23 cellular contexts compared by ENCODE assay signal in the genomic region with DNA sequence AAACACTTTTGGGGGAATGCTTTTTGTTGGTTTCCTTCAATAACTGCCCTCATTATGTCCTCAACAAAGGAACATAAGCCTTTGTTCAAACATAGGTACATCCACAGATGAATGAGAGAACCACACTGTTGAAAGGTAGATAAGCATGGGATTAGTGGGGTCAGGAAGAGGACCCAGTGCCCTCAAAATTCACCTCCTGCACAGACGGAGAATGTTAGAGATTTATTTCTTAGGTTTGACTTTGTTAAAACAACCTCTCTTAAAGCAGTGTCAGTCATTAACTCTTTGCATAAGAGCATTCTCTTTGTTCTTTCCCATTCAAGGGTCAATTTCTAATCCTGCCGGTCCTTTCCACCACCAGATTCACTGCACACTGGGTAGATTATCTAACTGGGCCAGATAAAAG. TPM values are rescaled to one million over a fixed set of nuclear protein-coding genes. Genes with fewer than 3 reads are reported as not detected.
DNase-seq lines count a peak whose midpoint lies in the region; ATAC-seq and TF ChIP-seq lines count a peak whose summit lies in the region.
"Had no signal": no experiment of that assay in that cellular context is flagged by ENCODE, and none has a peak within 500 bp of the region (broad histone marks: within the 10 kb centered on the region; RNA-seq: fewer than 3 reads in every experiment).

No MANE protein-coding gene starts in this region.

- DNase-seq in NCI-H82 (lab: John Stamatoyannopoulos, UW) (peak; percentile 53), NCI-H82 treated with DMSO at 0.1 percent for 48 hours (lab: John Stamatoyannopoulos, UW; ENCODE audit: unreplicated experiment) (no peak), HAP-1 (ENCODE audit: low spot score in 2 of 2) (peak; percentile 54 to 95), NCI-H69 (lab: John Stamatoyannopoulos, UW) (peak; percentile 84), neural progenitor cell (ENCODE audit: low spot score) (peak; percentile 27)
- DNase-seq in activated CD8-positive, alpha-beta T cell treated with anti-CD3 and anti-CD28 coated beads, Interleukin-2, amount 10 ng/mL, durations not matched to agents 7 days and 5 days = no peak
- DNase-seq in activated naive CD8-positive, alpha-beta T cell treated with anti-CD3 and anti-CD28 coated beads, Interleukin-2, amount 50 U/mL, for 24 hours = no peak
- DNase-seq: CD4-positive, alpha-beta T cell; COR-L47; DMS 273 treated with DMSO at 0.1 percent for 48 hours; EL; GF-D8; HFFc6; KBM-7; MM.1S; NCI-H1048; NCI-H1694 treated with DMSO at 0.1 percent for 48 hours; NCI-H446; Peyer's patch; T-helper 1 cell had no signal

- no peak for TF ChIP-seq CTCF in neural progenitor cell (IDR thresholded peaks at IDR 0.05)

- peak overlapping the region; percentile 53 for H3K4me2 ChIP-seq in neural progenitor cell
- H3K4me2 ChIP-seq: BLaER1 had no signal

- H3K4me1 ChIP-seq in HAP-1 (peaks cover 10% of the 10 kb centered on the region), neural progenitor cell (peaks cover 34% of the 10 kb centered on the region)
- H3K4me1 ChIP-seq: BLaER1, Peyer's patch, SJSA1 had no signal

- no peak overlapping the region for H3K9ac ChIP-seq in neural progenitor cell
- H3K9ac ChIP-seq: BLaER1 had no signal

- peaks cover 2% of the 10 kb centered on the region for H3K9me3 Mint-ChIP-seq in neural progenitor cell
- H3K9me3 Mint-ChIP-seq in activated CD8-positive, alpha-beta T cell treated with anti-CD3 and anti-CD28 coated beads, Interleukin-2, amount 10 ng/mL, durations not matched to agents 7 days and 5 days (ENCODE audit: insufficient read depth) = no peaks in the 10 kb centered on the region
- H3K9me3 Mint-ChIP-seq in activated naive CD8-positive, alpha-beta T cell treated with anti-CD3 and anti-CD28 coated beads, Interleukin-2, amount 50 U/mL, for 24 hours = no peaks in the 10 kb centered on the region
- H3K9me3 Mint-ChIP-seq: CD4-positive, alpha-beta T cell; HFFc6 had no signal

- ATAC-seq in activated CD8-positive, alpha-beta T cell treated with anti-CD3 and anti-CD28 coated beads, Interleukin-2, amount 10 ng/mL, durations not matched to agents 7 days and 5 days = no peak
- no peak for ATAC-seq in activated naive CD8-positive, alpha-beta T cell treated with anti-CD3 and anti-CD28 coated beads, Interleukin-2, amount 50 U/mL, for 24 hours
- ATAC-seq: Right ventricle myocardium inferior had no signal

- no peaks in the 10 kb centered on the region for H3K36me3 Mint-ChIP-seq in neural progenitor cell
- H3K36me3 Mint-ChIP-seq in activated CD8-positive, alpha-beta T cell treated with anti-CD3 and anti-CD28 coated beads, Interleukin-2, amount 10 ng/mL, durations not matched to agents 7 days and 5 days (ENCODE audit: low read depth) = no peaks in the 10 kb centered on the region
- no peaks in the 10 kb centered on the region for H3K36me3 Mint-ChIP-seq in activated naive CD8-positive, alpha-beta T cell treated with anti-CD3 and anti-CD28 coated beads, Interleukin-2, amount 50 U/mL, for 24 hours (ENCODE audit: low read depth)

- H3K4me3 Mint-ChIP-seq in neural progenitor cell = no peak overlapping the region
- H3K4me3 Mint-ChIP-seq in activated CD8-positive, alpha-beta T cell treated with anti-CD3 and anti-CD28 coated beads, Interleukin-2, amount 10 ng/mL, durations not matched to agents 7 days and 5 days = no peak overlapping the region
- H3K4me3 Mint-ChIP-seq in activated naive CD8-positive, alpha-beta T cell treated with anti-CD3 and anti-CD28 coated beads, Interleukin-2, amount 50 U/mL, for 24 hours = no peak overlapping the region
- H3K4me3 Mint-ChIP-seq: CD4-positive, alpha-beta T cell; HFFc6 had no signal

- H3K79me2 ChIP-seq in neural progenitor cell (ENCODE audit: low read depth) = no peaks in the 10 kb centered on the region

- no peaks in the 10 kb centered on the region for H4K20me1 ChIP-seq in neural progenitor cell (ENCODE audit: low read depth)
- H4K20me1 ChIP-seq: BLaER1 had no signal

- POLR2A ChIA-PET in activated CD8-positive, alpha-beta T cell treated with anti-CD3 and anti-CD28 coated beads, Interleukin-2, amount 10 ng/mL, durations not matched to agents 7 days and 5 days (lab: Charles Lee) = no interaction called here

- H2AFZ ChIP-seq in neural progenitor cell (replicated peaks) = no peak overlapping the region

- no peak overlapping the region for H3K27ac Mint-ChIP-seq in neural progenitor cell
- H3K27ac Mint-ChIP-seq in activated CD8-positive, alpha-beta T cell treated with anti-CD3 and anti-CD28 coated beads, Interleukin-2, amount 10 ng/mL, durations not matched to agents 7 days and 5 days = no peak overlapping the region
- H3K27ac Mint-ChIP-seq in activated naive CD8-positive, alpha-beta T cell treated with anti-CD3 and anti-CD28 coated beads, Interleukin-2, amount 50 U/mL, for 24 hours = no peak overlapping the region
- H3K27ac Mint-ChIP-seq: CD4-positive, alpha-beta T cell; HFFc6 had no signal

- H3K36me3 ChIP-seq in HAP-1 (replicated peaks) = no peaks in the 10 kb centered on the region
- no peaks in the 10 kb centered on the region for H3K36me3 ChIP-seq in neural progenitor cell
- H3K36me3 ChIP-seq: BLaER1, Peyer's patch, SJSA1 had no signal

- H3K27me3 ChIP-seq in HAP-1 (ENCODE audit: low read depth) (peaks cover 51% of the 10 kb centered on the region), neural progenitor cell (no peaks in the 10 kb centered on the region)
- H3K27me3 ChIP-seq: BLaER1, Peyer's patch had no signal

- H3K27me3 Mint-ChIP-seq in neural progenitor cell (ENCODE audit: insufficient read depth, low read depth) = peaks cover 4% of the 10 kb centered on the region
- peaks cover 24% of the 10 kb centered on the region for H3K27me3 Mint-ChIP-seq in activated CD8-positive, alpha-beta T cell treated with anti-CD3 and anti-CD28 coated beads, Interleukin-2, amount 10 ng/mL, durations not matched to agents 7 days and 5 days (ENCODE audit: low read depth)
- H3K27me3 Mint-ChIP-seq in activated naive CD8-positive, alpha-beta T cell treated with anti-CD3 and anti-CD28 coated beads, Interleukin-2, amount 50 U/mL, for 24 hours = no peaks in the 10 kb centered on the region
- H3K27me3 Mint-ChIP-seq: CD4-positive, alpha-beta T cell had no signal

- H3K27ac ChIP-seq in neural progenitor cell = peak overlapping the region; percentile 23
- H3K27ac ChIP-seq: BLaER1, Peyer's patch, SJSA1 had no signal

- in situ Hi-C loops in HAP-1 (cut with MboI; ENCODE audit: low sequenced_read_pairs) = no loop called here

- H3K9me3 ChIP-seq in HAP-1 = peaks cover 2% of the 10 kb centered on the region; the same call in 1 of the 2 replicates
- H3K9me3 ChIP-seq in neural progenitor cell (ENCODE audit: low read depth) = no peaks in the 10 kb centered on the region
- H3K9me3 ChIP-seq: BLaER1, Peyer's patch, SJSA1 had no signal

- H3F3A ChIP-seq in neural progenitor cell (ENCODE audit: low read depth) = peaks cover 33% of the 10 kb centered on the region

- H3K4me3 ChIP-seq in HAP-1 (no peak overlapping the region), neural progenitor cell (peak overlapping the region; percentile 12)
- H3K4me3 ChIP-seq: BLaER1, Peyer's patch, SJSA1 had no signal

- CTCF ChIA-PET in activated CD8-positive, alpha-beta T cell treated with anti-CD3 and anti-CD28 coated beads, Interleukin-2, amount 10 ng/mL, durations not matched to agents 7 days and 5 days (lab: Charles Lee) = interaction anchor here (1.3 kb wide), 1 partner anchor 49 kb away, joined by 3 read pairs; no protein-coding TSS in a partner anchor

- no peaks in the 10 kb centered on the region for H3K4me1 Mint-ChIP-seq in neural progenitor cell
- no peaks in the 10 kb centered on the region for H3K4me1 Mint-ChIP-seq in activated CD8-positive, alpha-beta T cell treated with anti-CD3 and anti-CD28 coated beads, Interleukin-2, amount 10 ng/mL, durations not matched to agents 7 days and 5 days (ENCODE audit: low read depth)
- no peaks in the 10 kb centered on the region for H3K4me1 Mint-ChIP-seq in activated naive CD8-positive, alpha-beta T cell treated with anti-CD3 and anti-CD28 coated beads, Interleukin-2, amount 50 U/mL, for 24 hours

RNA-seq across cellular contexts. Expression of gene AMDHD1, which starts 6.7 kb away (rescaled TPM):
- 1.1 and 2.2 TPM in 2 replicates for total RNA-seq in neural progenitor cell (ENCODE audit: low replicate concordance)
- 1 to 10 TPM; 1.3 to 1.6 TPM for total RNA-seq in activated CD8-positive, alpha-beta T cell treated with anti-CD3 and anti-CD28 coated beads, Interleukin-2, amount 10 ng/mL, durations not matched to agents 7 days and 5 days

RNA-seq across cellular contexts. Expression of gene CCDC38, which starts 7.4 kb away (rescaled TPM):
- 0.12 and 0.13 TPM in 2 replicates for total RNA-seq in neural progenitor cell (ENCODE audit: low replicate concordance)
- total RNA-seq in activated CD8-positive, alpha-beta T cell treated with anti-CD3 and anti-CD28 coated beads, Interleukin-2, amount 10 ng/mL, durations not matched to agents 7 days and 5 days = not detected
- total RNA-seq: HFFc6, Peyer's patch, Right ventricle myocardium inferior had no signal

RNA-seq across cellular contexts. Expression of gene HAL, which starts 46.3 kb away (rescaled TPM):
- total RNA-seq in neural progenitor cell (ENCODE audit: low replicate concordance) = 0.06 and 0.12 TPM in 2 replicates
- under 1 TPM; 0.63 to 0.74 TPM for total RNA-seq in activated CD8-positive, alpha-beta T cell treated with anti-CD3 and anti-CD28 coated beads, Interleukin-2, amount 10 ng/mL, durations not matched to agents 7 days and 5 days
- total RNA-seq: HFFc6 had no signal

Comparison
In these comparisons a context has a peak if more than half of its experiments do, and no peak if none do; other contexts are left out.
1. DNase-seq: peak in NCI-H82 (single experiment), HAP-1 (2 of 2), NCI-H69 (single experiment) and neural progenitor cell (single experiment); none in NCI-H82 treated with DMSO at 0.1 percent for 48 hours (single experiment), activated CD8-positive, alpha-beta T cell treated with anti-CD3 and anti-CD28 coated beads, Interleukin-2, amount 10 ng/mL, durations not matched to agents 7 days and 5 days (single experiment) and activated naive CD8-positive, alpha-beta T cell treated with anti-CD3 and anti-CD28 coated beads, Interleukin-2, amount 50 U/mL, for 24 hours (single experiment).